ENCODE assay signal across 13 cellular contexts in the genomic region with DNA sequence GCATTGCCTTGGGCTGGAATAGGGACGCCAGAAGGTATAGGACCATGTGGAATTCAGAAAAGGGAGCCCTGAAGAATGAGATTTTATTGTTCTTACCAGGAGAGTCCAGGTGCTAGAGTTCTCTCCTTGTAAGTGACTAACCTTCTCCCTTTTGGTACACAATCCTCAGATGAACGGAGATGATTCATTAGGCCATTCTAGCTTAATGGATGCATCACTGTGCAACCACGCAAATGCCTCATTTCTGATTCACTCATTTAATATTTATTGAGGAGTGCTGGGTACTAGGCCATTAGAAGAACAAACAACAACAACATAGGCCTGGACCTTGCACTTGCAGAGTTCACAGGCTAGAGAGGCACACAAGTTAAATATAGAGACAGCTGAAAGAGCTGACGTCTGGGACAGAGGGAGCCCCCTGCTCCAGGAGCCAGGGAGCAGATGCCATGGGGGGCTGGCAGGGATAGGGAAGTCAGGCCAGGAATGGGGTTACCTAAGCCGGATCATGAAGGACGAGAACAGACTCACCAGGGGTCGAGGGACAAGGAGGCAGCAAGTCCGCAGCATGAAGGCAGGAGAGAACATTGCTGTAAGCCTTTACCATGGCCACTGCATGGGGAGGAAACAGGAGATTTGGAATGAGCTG.
DNase-seq lines count a peak whose midpoint lies in the region; ATAC-seq, FAIRE-seq and TF ChIP-seq lines count a peak whose summit lies in the region.
"Had no signal": no experiment of that assay in that cellular context is flagged by ENCODE, and none has a peak within 500 bp of the region (broad histone marks: within the 10 kb centered on the region; RNA-seq: fewer than 3 reads in every experiment).

No MANE protein-coding gene starts in this region.

- no peaks in the 10 kb centered on the region for H3K27me3 Mint-ChIP-seq in Calu3 (ENCODE audit: unreplicated experiment)

- no peaks in the 10 kb centered on the region for H4K20me1 ChIP-seq in fibroblast of lung (ENCODE audit: control insufficient read depth, extremely low read depth, insufficient read depth, low read length)

- H3K27ac ChIP-seq in fibroblast of lung (ENCODE audit: insufficient read depth, low read length) (peak overlapping the region; percentile 65), A673 (ENCODE audit: low read depth, low read length, poor library complexity, severe bottlenecking) (no peak overlapping the region)
- H3K27ac ChIP-seq in effector memory CD4-positive, alpha-beta T cell (ENCODE audit: insufficient read depth, low read length, poor library complexity, severe bottlenecking): no peak overlapping the region
- H3K27ac ChIP-seq: body of pancreas, HL-60 had no signal

- peaks cover 2% of the 10 kb centered on the region for H3K36me3 ChIP-seq in fibroblast of lung (ENCODE audit: control insufficient read depth, insufficient read depth, low read length)
- H3K36me3 ChIP-seq in effector memory CD4-positive, alpha-beta T cell (ENCODE audit: control insufficient read depth, insufficient read depth, low read length): no peaks in the 10 kb centered on the region
- H3K36me3 ChIP-seq in A673 (ENCODE audit: insufficient read depth, low read length, poor library complexity, severe bottlenecking): no peaks in the 10 kb centered on the region

- H3K27me3 ChIP-seq in fibroblast of lung (ENCODE audit: control insufficient read depth, insufficient read depth, low read length) (no peaks in the 10 kb centered on the region), A673 (replicated peaks; ENCODE audit: insufficient read depth, low read depth, low read length, poor library complexity) (no peaks in the 10 kb centered on the region)
- no peaks in the 10 kb centered on the region for H3K27me3 ChIP-seq in effector memory CD4-positive, alpha-beta T cell (replicated peaks; ENCODE audit: control insufficient read depth, insufficient read depth, low read length, poor library complexity, severe bottlenecking)
- H3K27me3 ChIP-seq: body of pancreas had no signal

- H3K9me3 ChIP-seq in fibroblast of lung (ENCODE audit: control insufficient read depth, insufficient read depth, low read depth, low read length) (no peaks in the 10 kb centered on the region), A673 (ENCODE audit: low read depth, low read length, poor library complexity, severe bottlenecking) (no peaks in the 10 kb centered on the region)
- no peaks in the 10 kb centered on the region for H3K9me3 ChIP-seq in effector memory CD4-positive, alpha-beta T cell (ENCODE audit: control insufficient read depth, low read length)
- H3K9me3 ChIP-seq: body of pancreas had no signal

- peaks cover 21% of the 10 kb centered on the region for H3K4me1 Mint-ChIP-seq in Calu3 (ENCODE audit: low read depth, unreplicated experiment)

- POLR2A ChIA-PET in A673 (lab: Charles Lee; ENCODE audit: low non-redundant PET): no interaction called here

- H3K4me3 Mint-ChIP-seq in Calu3 (ENCODE audit: low read depth, unreplicated experiment): peak overlapping the region; percentile 31

- peak; percentile 73 for FAIRE-seq in RCC 7860 (lab: Jason Lieb, UNC)

- TF ChIP-seq CTCF in Calu3 (IDR thresholded peaks at IDR 0.05; ENCODE audit: unreplicated experiment) (no peak), fibroblast of lung (conservative IDR thresholded peaks at IDR 0.05 in 1 of 2, IDR thresholded peaks at IDR 0.05 in 1 of 2; ENCODE audit: low read depth in 1 of 2, low read length in 2 of 2) (no peak), omental fat pad (IDR thresholded peaks at IDR 0.05) (no peak), A673 (conservative IDR thresholded peaks at IDR 0.05; ENCODE audit: low read depth, low read length) (no peak)

- H2AFZ ChIP-seq in fibroblast of lung (ENCODE audit: low read length): no peak overlapping the region

- H3K4me3 ChIP-seq in fibroblast of lung (replicated peaks in 1 of 4; ENCODE audit: control extremely low read depth in 1 of 4, insufficient read depth in 1 of 4, low read depth in 3 of 4, low read length in 4 of 4): no peak overlapping the region
- H3K4me3 ChIP-seq in effector memory CD4-positive, alpha-beta T cell (ENCODE audit: insufficient read depth, low read depth, low read length, poor library complexity, severe bottlenecking): no peak overlapping the region
- no peak overlapping the region for H3K4me3 ChIP-seq in A673 (ENCODE audit: low read depth, low read length, poor library complexity, severe bottlenecking)
- H3K4me3 ChIP-seq: body of pancreas had no signal

- H3K4me1 ChIP-seq in fibroblast of lung (ENCODE audit: control insufficient read depth, extremely low read depth, insufficient read depth, low read length): peaks cover 11% of the 10 kb centered on the region
- H3K4me1 ChIP-seq in effector memory CD4-positive, alpha-beta T cell (ENCODE audit: control insufficient read depth, insufficient read depth, low read length, poor library complexity, severe bottlenecking): no peaks in the 10 kb centered on the region
- peaks cover 8% of the 10 kb centered on the region for H3K4me1 ChIP-seq in A673 (ENCODE audit: insufficient read depth, low read length, poor library complexity, severe bottlenecking)

- peaks cover 4% of the 10 kb centered on the region for H3K36me3 Mint-ChIP-seq in Calu3 (ENCODE audit: insufficient read depth, unreplicated experiment)

- ATAC-seq in omental fat pad (ENCODE audit: low FRiP score) (peak; percentile 44), HG02763 (IDR thresholded peaks at IDR 0.05; ENCODE audit: unreplicated experiment) (no peak)
- ATAC-seq: body of pancreas had no signal

- CTCF ChIA-PET in Calu3 (lab: Charles Lee): interaction anchor here (0.8 to 1.4 kb wide), 3 partner anchors 15 to 264 kb away, joined by 3 read pairs; no protein-coding TSS in a partner anchor
- CTCF ChIA-PET in A673 (lab: Charles Lee): no interaction called here

- DNase-seq in Calu3: no peak
- peak; percentile 88 for DNase-seq in RCC 7860 (ENCODE audit: low spot score)
- peak; percentile 85 to 98 for DNase-seq in fibroblast of lung (ENCODE audit: low read depth in 2 of 2)
- no peak for DNase-seq in omental fat pad (ENCODE audit: low spot score)
- DNase-seq in stimulated activated CD4-positive, alpha-beta T cell treated with anti-CD3 and anti-CD28 coated beads, Interleukin-2, amount 100 ng/mL, for 24 hours: no peak
- DNase-seq in effector memory CD4-positive, alpha-beta T cell: no peak
- no peak for DNase-seq in A673 (ENCODE audit: low spot score)
- DNase-seq: activated CD4-positive, alpha-beta T cell treated with anti-CD3 and anti-CD28 coated beads for 48 hours; body of pancreas; NCI-H510A treated with DMSO at 0.1 percent for 48 hours; stimulated activated CD4-positive, alpha-beta T cell treated with anti-CD3 and anti-CD28 coated beads, Interleukin-4, amount 100 ng/mL, for 1 hour had no signal

- no peaks in the 10 kb centered on the region for H3K79me2 ChIP-seq in fibroblast of lung (ENCODE audit: control insufficient read depth, insufficient read depth, low read length)

- H3K9me3 Mint-ChIP-seq in Calu3 (ENCODE audit: low read depth, unreplicated experiment): no peaks in the 10 kb centered on the region

- no peak overlapping the region for H3K9ac ChIP-seq in fibroblast of lung (ENCODE audit: insufficient read depth, low read length)

- no TSS peak for BruUV-seq in Calu3 (replicated peaks; lab: Mats Ljungman, UMichigan)
- no TSS peak for BruUV-seq in A673 (replicated peaks; lab: Mats Ljungman, UMichigan)

- intact Hi-C loops in Calu3 (cut with micrococcal nuclease; ENCODE audit: unreplicated experiment): loop anchor here (1.0 kb wide), 1 partner anchor 19 kb away; no protein-coding TSS in a partner anchor
- intact Hi-C loops in A673 (cut with micrococcal nuclease; ENCODE audit: unreplicated experiment): no loop called here

- peak overlapping the region; percentile 76 for H3K27ac Mint-ChIP-seq in Calu3 (ENCODE audit: unreplicated experiment)

- H3K4me2 ChIP-seq in fibroblast of lung (ENCODE audit: extremely low read depth, insufficient read depth, low read length): no peak overlapping the region

Comparison
In these comparisons a context has a peak if more than half of its experiments do, and no peak if none do; other contexts are left out.
1. DNase-seq: peak in RCC 7860 (single experiment) and fibroblast of lung (2 of 2); none in Calu3 (single experiment), omental fat pad (single experiment), stimulated activated CD4-positive, alpha-beta T cell treated with anti-CD3 and anti-CD28 coated beads, Interleukin-2, amount 100 ng/mL, for 24 hours (0 of 2), effector memory CD4-positive, alpha-beta T cell (0 of 3) and A673 (single experiment).